ENCODE assay signal across 16 cellular contexts in the genomic region with DNA sequence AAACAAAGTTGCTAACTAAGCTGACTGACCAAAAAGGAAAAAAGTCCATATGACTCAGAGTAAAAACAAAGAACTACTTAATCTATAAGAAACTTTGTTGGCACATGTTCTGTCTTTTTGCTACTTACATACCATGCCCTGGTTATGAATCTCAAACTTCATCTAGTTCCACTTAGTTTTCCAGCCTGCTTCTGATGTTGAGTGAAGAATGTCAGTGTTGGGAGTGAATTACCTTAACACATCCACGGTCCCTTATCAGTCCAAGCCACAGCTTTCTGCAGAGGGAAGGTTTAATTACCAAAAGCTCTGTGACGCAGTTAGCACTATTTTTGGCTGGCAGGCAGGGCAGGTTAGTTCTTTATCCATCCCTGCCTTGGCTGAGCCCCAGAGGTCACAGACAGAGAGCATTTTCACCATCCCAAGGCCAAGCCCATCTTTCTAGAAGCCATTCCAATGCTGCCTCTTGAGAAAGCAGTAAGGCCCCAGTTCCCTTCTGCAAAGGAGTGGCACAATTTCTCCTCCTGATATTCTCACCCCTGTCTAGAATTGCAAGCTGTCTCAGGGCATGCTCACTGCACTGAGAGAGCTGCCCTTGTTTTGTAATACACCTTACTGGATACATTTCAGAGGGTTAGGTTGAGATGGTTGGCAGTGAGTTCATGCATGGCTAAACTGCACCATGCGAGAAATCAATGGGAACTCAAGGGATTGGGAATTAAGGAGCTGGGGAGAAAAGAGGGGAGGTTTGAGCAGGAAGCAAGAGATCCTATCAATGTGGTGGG.
DNase-seq lines count a peak whose midpoint lies in the region; ATAC-seq, FAIRE-seq and TF ChIP-seq lines count a peak whose summit lies in the region.
"Had no signal": no experiment of that assay in that cellular context is flagged by ENCODE, and none has a peak within 500 bp of the region (broad histone marks: within the 10 kb centered on the region; RNA-seq: fewer than 3 reads in every experiment).

No MANE protein-coding gene starts in this region.

- in situ Hi-C loops in GM12878 (cut with MboI): no loop called here

- TF ChIP-seq RAD21 in GM12878 (IDR thresholded peaks at IDR 0.05; ENCODE audit: insufficient read depth, low read depth, low read length): no peak

- H3K4me1 ChIP-seq in breast epithelium: peaks cover 0 to 7% of the 10 kb centered on the region in 2 donors
- no peaks in the 10 kb centered on the region for H3K4me1 ChIP-seq in GM12878 (ENCODE audit: control insufficient read depth, insufficient read depth, low read length)
- peaks cover 0 to 30% (median 8%) of the 10 kb centered on the region in 9 donors for H3K4me1 ChIP-seq in heart right ventricle
- H3K4me1 ChIP-seq in testis: no peaks in the 10 kb centered on the region

- H3K79me2 ChIP-seq in GM12878 (ENCODE audit: control insufficient read depth, insufficient read depth, low read length): no peaks in the 10 kb centered on the region

- no peaks in the 10 kb centered on the region for H4K20me1 ChIP-seq in GM12878 (ENCODE audit: control insufficient read depth, insufficient read depth)

- CTCF ChIA-PET in MCF 10A (lab: Yijun Ruan, JAX): interaction anchor here (0.7 to 2.7 kb wide), 4 partner anchors 12 to 365 kb away, joined by 3 to 16 read pairs (median 3); no protein-coding TSS in a partner anchor
- CTCF ChIA-PET in GM12878 (lab: Yijun Ruan, JAX): interaction anchor here (0.5 to 3.2 kb wide), 2 partner anchors 39 to 109 kb away, joined by 4 to 9 read pairs; no protein-coding TSS in a partner anchor

- H3K36me3 ChIP-seq in breast epithelium: no peaks in the 10 kb centered on the region
- no peaks in the 10 kb centered on the region for H3K36me3 ChIP-seq in GM12878 (ENCODE audit: control insufficient read depth in 2 of 2, insufficient read depth in 2 of 2, low read length in 1 of 2)
- no peaks in the 10 kb centered on the region for H3K36me3 ChIP-seq in heart right ventricle
- no peaks in the 10 kb centered on the region for H3K36me3 ChIP-seq in testis (ENCODE audit: low read depth, missing control alignments)

- H3K27ac ChIP-seq in breast epithelium (no peak overlapping the region), GM12878 (ENCODE audit: control insufficient read depth, insufficient read depth) (no peak overlapping the region), heart right ventricle (peak overlapping the region in 4 of 10 donors; percentile 33 to 67 (median 53)), testis (no peak overlapping the region)

- POLR2A ChIA-PET in MCF 10A (lab: Yijun Ruan, JAX) (interaction anchor here (0.6 to 5.5 kb wide), 16 partner anchors 11 to 1710 kb away, joined by 3 to 81 read pairs (median 4); no protein-coding TSS in a partner anchor), GM12878 (lab: Charles Lee) (interaction anchor here (0.6 to 1.1 kb wide), 2 partner anchors 13 to 53 kb away, joined by 3 read pairs; no protein-coding TSS in a partner anchor)

- peaks cover 22% of the 10 kb centered on the region for H3K4me1 Mint-ChIP-seq in MCF 10A (ENCODE audit: insufficient read depth, unreplicated experiment)
- H3K4me1 Mint-ChIP-seq in stimulated activated naive B cell treated with anti-CD40 and anti-IgM and Interleukin-4, amounts not matched to agents 10 μg/mL and 1 μg/mL and 100 μg/mL, for 72 hours: peaks cover 0 to 5% of the 10 kb centered on the region in 2 donors

- no peaks in the 10 kb centered on the region for H3K27me3 Mint-ChIP-seq in MCF 10A (ENCODE audit: insufficient read depth, unreplicated experiment)
- no peaks in the 10 kb centered on the region for H3K27me3 Mint-ChIP-seq in stimulated activated naive B cell treated with anti-CD40 and anti-IgM and Interleukin-4, amounts not matched to agents 10 μg/mL and 1 μg/mL and 100 μg/mL, for 72 hours

- H3K9me3 ChIP-seq in breast epithelium (no peaks in the 10 kb centered on the region), GM12878 (replicated peaks; ENCODE audit: control insufficient read depth, insufficient read depth, low read length) (no peaks in the 10 kb centered on the region), heart right ventricle (no peaks in the 10 kb centered on the region), testis (no peaks in the 10 kb centered on the region)

- DNase-seq in MCF 10A (ENCODE audit: unreplicated experiment) (peak; percentile 83), breast epithelium (ENCODE audit: low spot score in 2 of 2) (no peak), GM12878 (ENCODE audit: low read depth, low spot score) (no peak), heart right ventricle (peak; percentile 29 to 54), testis (peak; percentile 21), AG20443 (ENCODE audit: low spot score) (no peak)
- no peak for DNase-seq in stimulated activated naive B cell treated with anti-CD40 and anti-IgM and Interleukin-4, amounts not matched to agents 10 μg/mL and 1 μg/mL and 100 μg/mL, for 72 hours
- DNase-seq: DMS153; left colon; NCI-H1694; NCI-H748 treated with DMSO at 0.1 percent for 48 hours; stimulated activated CD4-positive, alpha-beta T cell treated with anti-CD3 and anti-CD28 coated beads, Interleukin-12 subunit alpha, Interleukin-12 subunit beta, amount 100 ng/mL, for 4 hours; trophoblast cell had no signal

- ATAC-seq in GM12878 (0 out of 3 replicates have a peak, but pooled peaks have one; percentile 15), heart right ventricle (peak in 7 of 8 donors; percentile 22 to 95 (median 77)), HG03521 (IDR thresholded peaks at IDR 0.05; ENCODE audit: unreplicated experiment) (no peak)
- no peak for ATAC-seq in stimulated activated naive B cell treated with anti-CD40 and anti-IgM and Interleukin-4, amounts not matched to agents 10 μg/mL and 1 μg/mL and 100 μg/mL, for 72 hours (replicated peaks)
- ATAC-seq: left colon had no signal

- TF ChIP-seq CTCF in MCF 10A (IDR thresholded peaks at IDR 0.05; ENCODE audit: unreplicated experiment) (no peak), breast epithelium (IDR thresholded peaks at IDR 0.05) (no peak), GM12878 (IDR thresholded peaks at IDR 0.05 in 2 of 3, conservative IDR thresholded peaks at IDR 0.05 in 1 of 3; ENCODE audit: control insufficient read depth in 2 of 3, extremely low read depth in 1 of 3, insufficient read depth in 1 of 3, low read depth in 3 of 3, low read length in 3 of 3) (no peak), heart right ventricle (IDR thresholded peaks at IDR 0.05) (no peak), testis (IDR thresholded peaks at IDR 0.05) (no peak)

- no peak for FAIRE-seq in GM12878 (lab: Jason Lieb, UNC)

- H3K9me3 Mint-ChIP-seq in MCF 10A (ENCODE audit: unreplicated experiment): no peaks in the 10 kb centered on the region
- no peaks in the 10 kb centered on the region for H3K9me3 Mint-ChIP-seq in stimulated activated naive B cell treated with anti-CD40 and anti-IgM and Interleukin-4, amounts not matched to agents 10 μg/mL and 1 μg/mL and 100 μg/mL, for 72 hours
- H3K9me3 Mint-ChIP-seq: activated T-helper 2 cell treated with anti-CD3 and anti-CD28 coated beads, Interferon-gamma antibody, Interleukin-2, Interleukin-4, amounts not matched to agents 10 μg/mL and 5 μg/mL and 100 μg/mL, durations not matched to agents 14 hours and 24 hours and 36 hours; neural crest cell had no signal

- TF ChIP-seq POLR2A in breast epithelium (IDR thresholded peaks at IDR 0.05): no peak
- no peak for TF ChIP-seq POLR2A in GM12878 (IDR thresholded peaks at IDR 0.05; ENCODE audit: low read depth, low read length)
- no peak for TF ChIP-seq POLR2A in testis (IDR thresholded peaks at IDR 0.05)

- no peak overlapping the region for H3K9ac ChIP-seq in GM12878 (ENCODE audit: control insufficient read depth, insufficient read depth, low read length)

- H3K27me3 ChIP-seq in breast epithelium (no peaks in the 10 kb centered on the region), GM12878 (replicated peaks in 1 of 2; ENCODE audit: control insufficient read depth in 2 of 2, insufficient read depth in 2 of 2, low read length in 1 of 2) (no peaks in the 10 kb centered on the region), heart right ventricle (no peaks in the 10 kb centered on the region), testis (no peaks in the 10 kb centered on the region)

- no peak overlapping the region for H3K4me3 ChIP-seq in breast epithelium
- H3K4me3 ChIP-seq in GM12878: no peak overlapping the region
- no peak overlapping the region for H3K4me3 ChIP-seq in heart right ventricle
- H3K4me3 ChIP-seq in testis: no peak overlapping the region

- 64% methylated on average over 3 of the region's 3 CpGs for WGBS in GM12878 (ENCODE audit: insufficient coverage, insufficient replicate concordance, low lambda C conversion rate, missing lambda C conversion rate)
- WGBS in heart right ventricle, 2 donors: 51 to 55% methylated on average over 3 of the region's 3 CpGs
- 57 to 61% methylated on average over 3 of the region's 3 CpGs for WGBS in testis, 2 donors

- H3K27ac Mint-ChIP-seq in MCF 10A (ENCODE audit: low read depth, unreplicated experiment): peak overlapping the region; percentile 4
- no peak overlapping the region for H3K27ac Mint-ChIP-seq in stimulated activated naive B cell treated with anti-CD40 and anti-IgM and Interleukin-4, amounts not matched to agents 10 μg/mL and 1 μg/mL and 100 μg/mL, for 72 hours
- H3K27ac Mint-ChIP-seq: activated T-helper 2 cell treated with anti-CD3 and anti-CD28 coated beads, Interferon-gamma antibody, Interleukin-2, Interleukin-4, amounts not matched to agents 10 μg/mL and 5 μg/mL and 100 μg/mL, durations not matched to agents 14 hours and 24 hours and 36 hours had no signal

- no peak overlapping the region for H2AFZ ChIP-seq in GM12878 (ENCODE audit: control insufficient read depth, low read depth, low read length)

- H3K36me3 Mint-ChIP-seq in MCF 10A (ENCODE audit: insufficient read depth, unreplicated experiment): no peaks in the 10 kb centered on the region
- H3K36me3 Mint-ChIP-seq in stimulated activated naive B cell treated with anti-CD40 and anti-IgM and Interleukin-4, amounts not matched to agents 10 μg/mL and 1 μg/mL and 100 μg/mL, for 72 hours: no peaks in the 10 kb centered on the region

- no peak for TF ChIP-seq EP300 in GM12878 (IDR thresholded peaks at IDR 0.05; ENCODE audit: borderline replicate concordance in 1 of 2, control insufficient read depth in 1 of 2, low read depth in 2 of 2, low read length in 2 of 2)

- BruUV-seq in MCF 10A (replicated peaks; lab: Mats Ljungman, UMichigan) (no TSS peak), GM12878 (replicated peaks; lab: Mats Ljungman, UMichigan) (no TSS peak)

- SMC1A ChIA-PET in GM12878 (lab: Charles Lee; ENCODE audit: uncharacterized antibody, unreplicated experiment): interaction anchor here (0.6 to 1.4 kb wide), 3 partner anchors 17 to 25 kb away, joined by 3 to 4 read pairs (median 3); no protein-coding TSS in a partner anchor

- H3K4me3 Mint-ChIP-seq in MCF 10A (ENCODE audit: unreplicated experiment): peak overlapping the region; percentile 19
- no peak overlapping the region for H3K4me3 Mint-ChIP-seq in stimulated activated naive B cell treated with anti-CD40 and anti-IgM and Interleukin-4, amounts not matched to agents 10 μg/mL and 1 μg/mL and 100 μg/mL, for 72 hours
- H3K4me3 Mint-ChIP-seq: neural crest cell had no signal

- H3K4me2 ChIP-seq in GM12878 (ENCODE audit: control insufficient read depth, insufficient read depth): no peak overlapping the region

- intact Hi-C loops in MCF 10A (cut with micrococcal nuclease) (no loop called here), breast epithelium (cut with DNase I; ENCODE audit: low total_unique reads) (no loop called here), GM12878 (cut with micrococcal nuclease; ENCODE audit: unreplicated experiment) (no loop called here), heart right ventricle (cut with DNase I) (no loop called here), testis (cut with DNase I; ENCODE audit: low total_unique reads) (no loop called here)

- RAD21 ChIA-PET in GM12878 (lab: Charles Lee; ENCODE audit: unreplicated experiment): interaction anchor here (0.9 to 1.1 kb wide), 3 partner anchors 19 to 42 kb away, joined by 3 to 4 read pairs (median 3); no protein-coding TSS in a partner anchor

Comparison
In these comparisons a context has a peak if more than half of its experiments do, and no peak if none do; other contexts are left out.
1. DNase-seq: peak in MCF 10A (single experiment), heart right ventricle (2 of 2) and testis (single experiment); none in breast epithelium (0 of 2), GM12878 (single experiment), stimulated activated naive B cell treated with anti-CD40 and anti-IgM and Interleukin-4, amounts not matched to agents 10 μg/mL and 1 μg/mL and 100 μg/mL, for 72 hours (single experiment) and AG20443 (single experiment).
2. ATAC-seq: peak in GM12878 (single experiment) and heart right ventricle (7 of 8); none in stimulated activated naive B cell treated with anti-CD40 and anti-IgM and Interleukin-4, amounts not matched to agents 10 μg/mL and 1 μg/mL and 100 μg/mL, for 72 hours (0 of 2) and HG03521 (single experiment).